ENCODE assay signal across 1 cellular context in genomic region chr14:55270832-55271571, GRCh38.
A peak's percentile ranks its signal among the peaks of the same experiment; 100 is the strongest.
TF ChIP-seq lines count a peak whose summit lies in the region.

A gene with protein sequence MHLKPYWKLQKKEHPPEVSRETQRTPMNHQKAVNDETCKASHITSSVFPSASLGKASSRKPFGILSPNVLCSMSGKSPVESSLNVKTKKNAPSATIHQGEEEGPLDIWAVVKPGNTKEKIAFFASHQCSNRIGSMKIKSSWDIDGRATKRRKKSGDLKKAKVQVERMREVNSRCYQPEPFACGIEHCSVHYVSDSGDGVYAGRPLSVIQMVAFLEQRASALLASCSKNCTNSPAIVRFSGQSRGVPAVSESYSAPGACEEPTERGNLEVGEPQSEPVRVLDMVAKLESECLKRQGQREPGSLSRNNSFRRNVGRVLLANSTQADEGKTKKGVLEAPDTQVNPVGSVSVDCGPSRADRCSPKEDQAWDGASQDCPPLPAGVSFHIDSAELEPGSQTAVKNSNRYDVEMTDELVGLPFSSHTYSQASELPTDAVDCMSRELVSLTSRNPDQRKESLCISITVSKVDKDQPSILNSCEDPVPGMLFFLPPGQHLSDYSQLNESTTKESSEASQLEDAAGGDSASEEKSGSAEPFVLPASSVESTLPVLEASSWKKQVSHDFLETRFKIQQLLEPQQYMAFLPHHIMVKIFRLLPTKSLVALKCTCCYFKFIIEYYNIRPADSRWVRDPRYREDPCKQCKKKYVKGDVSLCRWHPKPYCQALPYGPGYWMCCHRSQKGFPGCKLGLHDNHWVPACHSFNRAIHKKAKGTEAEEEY (plus strand): TSS chr14:55271421. CDS start chr14:55350391, 78,970 bp downstream.

TF ChIP-seq in HEK293, 187 proteins besides CTCF, POLR2A, EP300 and RAD21 (continued from another document and continues in another):
- TF ChIP-seq ZNF148 (tag by site-specific recombination; IDR thresholded peaks at IDR 0.05; ENCODE audit: borderline replicate concordance) (no peak), IKZF3 (tag by site-specific recombination; IDR thresholded peaks at IDR 0.05) (peak; percentile 32; the same call in 1 of the 2 replicates), ZNF133 (tag by site-specific recombination; IDR thresholded peaks at IDR 0.05) (no peak), ZNF596 (tag by site-specific recombination; IDR thresholded peaks at IDR 0.05) (no peak), ZBTB8A (tag by site-specific recombination; IDR thresholded peaks at IDR 0.05) (peak; percentile 86), ZNF394 (tag by site-specific recombination; IDR thresholded peaks at IDR 0.05; ENCODE audit: borderline replicate concordance) (peak; percentile 26; the same call in 1 of the 2 replicates), ATF2 (tag by site-specific recombination; IDR thresholded peaks at IDR 0.05; ENCODE audit: low read depth) (peak; percentile 98), ZBTB20 (tag by site-specific recombination; IDR thresholded peaks at IDR 0.05) (no peak), BCL11B (tag by site-specific recombination; IDR thresholded peaks at IDR 0.05; ENCODE audit: low read depth) (0 out of 2 replicates have a peak, but pooled peaks have one; percentile 46), GLIS2 (tag by site-specific recombination; IDR thresholded peaks at IDR 0.05) (peak; percentile 63), ZNF76 (tag by site-specific recombination; IDR thresholded peaks at IDR 0.05; ENCODE audit: borderline replicate concordance, low read depth) (peak; percentile 45; the same call in 1 of the 2 replicates), ZNF223 (tag by site-specific recombination; IDR thresholded peaks at IDR 0.05) (no peak), KLF10 (tag by site-specific recombination; IDR thresholded peaks at IDR 0.05) (peak; percentile 37; the same call in 1 of the 2 replicates), ZNF561 (tag by site-specific recombination; IDR thresholded peaks at IDR 0.05; ENCODE audit: borderline replicate concordance) (peak; percentile 30; the same call in 1 of the 2 replicates), ZEB2 (tag by site-specific recombination; IDR thresholded peaks at IDR 0.05) (peak; percentile 83), ZFHX2 (tag by site-specific recombination; conservative IDR thresholded peaks at IDR 0.05) (peak; percentile 39; the same call in 1 of the 2 replicates), ZFP69B (tag by site-specific recombination; IDR thresholded peaks at IDR 0.05) (peak; percentile 63; the same call in 1 of the 2 replicates), KLF8 (tag by site-specific recombination; IDR thresholded peaks at IDR 0.05) (peak; percentile 65; the same call in 1 of the 2 replicates), ZNF629 (tag by site-specific recombination; IDR thresholded peaks at IDR 0.05) (peak; percentile 98), YY1 (tag by site-specific recombination; IDR thresholded peaks at IDR 0.05) (peak; percentile 24; the same call in 1 of the 2 replicates), ZFP37 (tag by site-specific recombination; IDR thresholded peaks at IDR 0.05) (0 out of 2 replicates have a peak, but pooled peaks have one; percentile 56), ZNF2 (tag by site-specific recombination; IDR thresholded peaks at IDR 0.05) (peak; percentile 30; the same call in 1 of the 2 replicates), KLF9 (tag by site-specific recombination; IDR thresholded peaks at IDR 0.05; ENCODE audit: low read depth) (peak; percentile 28; the same call in 1 of the 2 replicates), ZNF324 (tag by site-specific recombination; IDR thresholded peaks at IDR 0.05) (0 out of 2 replicates have a peak, but pooled peaks have one; percentile 54), ZBTB17 (tag by site-specific recombination; IDR thresholded peaks at IDR 0.05) (peak; percentile 46), ZNF621 (tag by site-specific recombination; IDR thresholded peaks at IDR 0.05) (no peak), ZNF24 (tag by site-specific recombination; IDR thresholded peaks at IDR 0.05) (0 out of 2 replicates have a peak, but pooled peaks have one; percentile 35), GLI2 (tag by site-specific recombination; IDR thresholded peaks at IDR 0.05; ENCODE audit: borderline replicate concordance, low read depth) (no peak), ZNF660 (tag by site-specific recombination; IDR thresholded peaks at IDR 0.05) (peak; percentile 87), ZBTB21 (tag by site-specific recombination; IDR thresholded peaks at IDR 0.05) (peak; percentile 96), ZNF654 (tag by site-specific recombination; IDR thresholded peaks at IDR 0.05; ENCODE audit: low read depth) (peak; percentile 52), ZNF391 (tag by site-specific recombination; IDR thresholded peaks at IDR 0.05; ENCODE audit: borderline replicate concordance, low read depth) (peak; percentile 55; the same call in 1 of the 2 replicates), KLF16 (tag by site-specific recombination; IDR thresholded peaks at IDR 0.05) (peak; percentile 53; the same call in 1 of the 2 replicates), KLF7 (tag by site-specific recombination; IDR thresholded peaks at IDR 0.05; ENCODE audit: borderline replicate concordance) (no peak), ZSCAN5A (tag by site-specific recombination; IDR thresholded peaks at IDR 0.05) (no peak), SP2 (tag by site-specific recombination; IDR thresholded peaks at IDR 0.05) (peak; percentile 65), ZNF701 (tag by site-specific recombination; IDR thresholded peaks at IDR 0.05) (no peak), GLIS1 (tag by site-specific recombination; IDR thresholded peaks at IDR 0.05) (peak; percentile 57), ZNF776 (tag by site-specific recombination; IDR thresholded peaks at IDR 0.05; ENCODE audit: borderline replicate concordance) (no peak)
- TF ChIP-seq, protein P1, sequence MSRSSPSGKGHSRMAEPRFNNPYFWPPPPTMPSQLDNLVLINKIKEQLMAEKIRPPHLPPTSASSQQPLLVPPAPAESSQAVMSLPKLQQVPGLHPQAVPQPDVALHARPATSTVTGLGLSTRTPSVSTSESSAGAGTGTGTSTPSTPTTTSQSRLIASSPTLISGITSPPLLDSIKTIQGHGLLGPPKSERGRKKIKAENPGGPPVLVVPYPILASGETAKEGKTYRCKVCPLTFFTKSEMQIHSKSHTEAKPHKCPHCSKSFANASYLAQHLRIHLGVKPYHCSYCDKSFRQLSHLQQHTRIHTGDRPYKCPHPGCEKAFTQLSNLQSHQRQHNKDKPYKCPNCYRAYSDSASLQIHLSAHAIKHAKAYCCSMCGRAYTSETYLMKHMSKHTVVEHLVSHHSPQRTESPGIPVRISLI (tag by site-specific recombination; IDR thresholded peaks at IDR 0.05): no peak
- TF ChIP-seq, protein P2, sequence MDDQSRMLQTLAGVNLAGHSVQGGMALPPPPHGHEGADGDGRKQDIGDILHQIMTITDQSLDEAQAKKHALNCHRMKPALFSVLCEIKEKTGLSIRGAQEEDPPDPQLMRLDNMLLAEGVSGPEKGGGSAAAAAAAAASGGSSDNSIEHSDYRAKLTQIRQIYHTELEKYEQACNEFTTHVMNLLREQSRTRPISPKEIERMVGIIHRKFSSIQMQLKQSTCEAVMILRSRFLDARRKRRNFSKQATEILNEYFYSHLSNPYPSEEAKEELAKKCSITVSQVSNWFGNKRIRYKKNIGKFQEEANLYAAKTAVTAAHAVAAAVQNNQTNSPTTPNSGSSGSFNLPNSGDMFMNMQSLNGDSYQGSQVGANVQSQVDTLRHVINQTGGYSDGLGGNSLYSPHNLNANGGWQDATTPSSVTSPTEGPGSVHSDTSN (CRISPR knock-in tag; IDR thresholded peaks at IDR 0.05): peak; percentile 42
- TF ChIP-seq, protein P3, sequence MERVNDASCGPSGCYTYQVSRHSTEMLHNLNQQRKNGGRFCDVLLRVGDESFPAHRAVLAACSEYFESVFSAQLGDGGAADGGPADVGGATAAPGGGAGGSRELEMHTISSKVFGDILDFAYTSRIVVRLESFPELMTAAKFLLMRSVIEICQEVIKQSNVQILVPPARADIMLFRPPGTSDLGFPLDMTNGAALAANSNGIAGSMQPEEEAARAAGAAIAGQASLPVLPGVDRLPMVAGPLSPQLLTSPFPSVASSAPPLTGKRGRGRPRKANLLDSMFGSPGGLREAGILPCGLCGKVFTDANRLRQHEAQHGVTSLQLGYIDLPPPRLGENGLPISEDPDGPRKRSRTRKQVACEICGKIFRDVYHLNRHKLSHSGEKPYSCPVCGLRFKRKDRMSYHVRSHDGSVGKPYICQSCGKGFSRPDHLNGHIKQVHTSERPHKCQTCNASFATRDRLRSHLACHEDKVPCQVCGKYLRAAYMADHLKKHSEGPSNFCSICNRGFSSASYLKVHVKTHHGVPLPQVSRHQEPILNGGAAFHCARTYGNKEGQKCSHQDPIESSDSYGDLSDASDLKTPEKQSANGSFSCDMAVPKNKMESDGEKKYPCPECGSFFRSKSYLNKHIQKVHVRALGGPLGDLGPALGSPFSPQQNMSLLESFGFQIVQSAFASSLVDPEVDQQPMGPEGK (tag by site-specific recombination; IDR thresholded peaks at IDR 0.05): peak; percentile 97
- TF ChIP-seq, protein P4, sequence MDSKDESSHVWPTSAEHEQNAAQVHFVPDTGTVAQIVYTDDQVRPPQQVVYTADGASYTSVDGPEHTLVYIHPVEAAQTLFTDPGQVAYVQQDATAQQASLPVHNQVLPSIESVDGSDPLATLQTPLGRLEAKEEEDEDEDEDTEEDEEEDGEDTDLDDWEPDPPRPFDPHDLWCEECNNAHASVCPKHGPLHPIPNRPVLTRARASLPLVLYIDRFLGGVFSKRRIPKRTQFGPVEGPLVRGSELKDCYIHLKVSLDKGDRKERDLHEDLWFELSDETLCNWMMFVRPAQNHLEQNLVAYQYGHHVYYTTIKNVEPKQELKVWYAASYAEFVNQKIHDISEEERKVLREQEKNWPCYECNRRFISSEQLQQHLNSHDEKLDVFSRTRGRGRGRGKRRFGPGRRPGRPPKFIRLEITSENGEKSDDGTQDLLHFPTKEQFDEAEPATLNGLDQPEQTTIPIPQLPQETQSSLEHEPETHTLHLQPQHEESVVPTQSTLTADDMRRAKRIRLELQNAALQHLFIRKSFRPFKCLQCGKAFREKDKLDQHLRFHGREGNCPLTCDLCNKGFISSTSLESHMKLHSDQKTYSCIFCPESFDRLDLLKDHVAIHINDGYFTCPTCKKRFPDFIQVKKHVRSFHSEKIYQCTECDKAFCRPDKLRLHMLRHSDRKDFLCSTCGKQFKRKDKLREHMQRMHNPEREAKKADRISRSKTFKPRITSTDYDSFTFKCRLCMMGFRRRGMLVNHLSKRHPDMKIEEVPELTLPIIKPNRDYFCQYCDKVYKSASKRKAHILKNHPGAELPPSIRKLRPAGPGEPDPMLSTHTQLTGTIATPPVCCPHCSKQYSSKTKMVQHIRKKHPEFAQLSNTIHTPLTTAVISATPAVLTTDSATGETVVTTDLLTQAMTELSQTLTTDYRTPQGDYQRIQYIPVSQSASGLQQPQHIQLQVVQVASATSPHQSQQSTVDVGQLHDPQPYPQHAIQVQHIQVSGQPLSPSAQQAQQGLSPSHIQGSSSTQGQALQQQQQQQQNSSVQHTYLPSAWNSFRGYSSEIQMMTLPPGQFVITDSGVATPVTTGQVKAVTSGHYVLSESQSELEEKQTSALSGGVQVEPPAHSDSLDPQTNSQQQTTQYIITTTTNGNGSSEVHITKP (tag by site-specific recombination; IDR thresholded peaks at IDR 0.05): peak; percentile 90
- TF ChIP-seq, protein P5, sequence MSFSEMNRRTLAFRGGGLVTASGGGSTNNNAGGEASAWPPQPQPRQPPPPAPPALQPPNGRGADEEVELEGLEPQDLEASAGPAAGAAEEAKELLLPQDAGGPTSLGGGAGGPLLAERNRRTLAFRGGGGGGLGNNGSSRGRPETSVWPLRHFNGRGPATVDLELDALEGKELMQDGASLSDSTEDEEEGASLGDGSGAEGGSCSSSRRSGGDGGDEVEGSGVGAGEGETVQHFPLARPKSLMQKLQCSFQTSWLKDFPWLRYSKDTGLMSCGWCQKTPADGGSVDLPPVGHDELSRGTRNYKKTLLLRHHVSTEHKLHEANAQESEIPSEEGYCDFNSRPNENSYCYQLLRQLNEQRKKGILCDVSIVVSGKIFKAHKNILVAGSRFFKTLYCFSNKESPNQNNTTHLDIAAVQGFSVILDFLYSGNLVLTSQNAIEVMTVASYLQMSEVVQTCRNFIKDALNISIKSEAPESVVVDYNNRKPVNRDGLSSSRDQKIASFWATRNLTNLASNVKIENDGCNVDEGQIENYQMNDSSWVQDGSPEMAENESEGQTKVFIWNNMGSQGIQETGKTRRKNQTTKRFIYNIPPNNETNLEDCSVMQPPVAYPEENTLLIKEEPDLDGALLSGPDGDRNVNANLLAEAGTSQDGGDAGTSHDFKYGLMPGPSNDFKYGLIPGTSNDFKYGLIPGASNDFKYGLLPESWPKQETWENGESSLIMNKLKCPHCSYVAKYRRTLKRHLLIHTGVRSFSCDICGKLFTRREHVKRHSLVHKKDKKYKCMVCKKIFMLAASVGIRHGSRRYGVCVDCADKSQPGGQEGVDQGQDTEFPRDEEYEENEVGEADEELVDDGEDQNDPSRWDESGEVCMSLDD (tag by site-specific recombination; IDR thresholded peaks at IDR 0.05): peak; percentile 98
